15 cellular contexts compared by ENCODE assay signal in the genomic region with DNA sequence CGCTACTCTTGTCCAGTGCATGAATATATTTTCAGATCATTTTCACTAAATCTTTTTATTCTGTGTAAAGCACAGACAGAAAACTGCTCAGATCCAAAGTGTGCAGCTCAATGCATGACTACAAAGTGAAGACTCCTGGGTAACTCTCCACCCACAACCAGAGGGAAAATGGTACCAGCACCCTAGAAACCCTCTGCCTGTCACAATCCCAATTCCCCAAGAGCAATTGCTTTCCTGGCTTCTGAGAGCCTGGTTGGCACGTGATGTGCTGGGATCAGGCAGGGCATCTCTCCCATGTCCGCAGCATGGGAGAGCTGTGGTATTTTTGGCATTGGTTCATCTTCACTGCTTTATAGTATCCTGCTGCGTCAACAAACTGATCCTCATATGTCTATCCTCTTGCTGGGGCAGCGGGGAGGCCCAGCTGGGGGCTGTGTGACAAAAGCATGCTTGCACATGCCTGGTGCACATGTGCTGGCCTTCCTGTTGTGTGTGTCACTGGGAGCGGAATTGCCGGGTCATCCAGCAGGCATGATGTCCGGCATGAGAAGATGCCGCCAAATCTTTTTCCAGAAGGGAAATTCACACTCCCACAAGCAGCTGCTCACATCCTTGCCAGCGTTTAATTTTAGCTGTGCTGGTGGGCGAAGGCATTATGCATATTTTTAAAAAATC.
"Had no signal": no experiment of that assay in that cellular context is flagged by ENCODE, and none has a peak within 500 bp of the region (broad histone marks: within the 10 kb centered on the region; RNA-seq: fewer than 3 reads in every experiment).

No MANE protein-coding gene starts in this region.

- H3K9me3 Mint-ChIP-seq: activated CD4-positive, alpha-beta T cell treated with anti-CD3 and anti-CD28 coated beads, Interleukin-2, amount 10 ng/mL, durations not matched to agents 24 days and 14 days; activated naive CD8-positive, alpha-beta T cell treated with anti-CD3 and anti-CD28 coated beads for 36 hours; effector memory CD8-positive, alpha-beta T cell; memory B cell; stimulated activated memory B cell treated with anti-CD40 and anti-IgM and Interleukin-4, amounts not matched to agents 10 μg/mL and 1 μg/mL and 100 μg/mL, for 72 hours had no signal

- H3K27ac ChIP-seq: brain microvascular endothelial cell, epithelial cell of prostate, gastroesophageal sphincter, tibial artery had no signal

- H3K27me3 ChIP-seq: gastroesophageal sphincter had no signal

- H3K36me3 ChIP-seq: brain microvascular endothelial cell, gastroesophageal sphincter, tibial artery had no signal

- H3K27me3 Mint-ChIP-seq: activated CD4-positive, alpha-beta T cell treated with anti-CD3 and anti-CD28 coated beads, Interleukin-2, amount 10 ng/mL, durations not matched to agents 24 days and 14 days had no signal

- H3K4me3 Mint-ChIP-seq: activated CD4-positive, alpha-beta T cell treated with anti-CD3 and anti-CD28 coated beads, Interleukin-2, amount 10 ng/mL, durations not matched to agents 24 days and 14 days; activated CD8-positive, alpha-beta T cell treated with anti-CD3 and anti-CD28 coated beads, Interleukin-2, amount 10 ng/mL, durations not matched to agents 7 days and 5 days; activated naive CD8-positive, alpha-beta T cell treated with anti-CD3 and anti-CD28 coated beads for 36 hours; effector memory CD8-positive, alpha-beta T cell; memory B cell; stimulated activated memory B cell treated with anti-CD40 and anti-IgM and Interleukin-4, amounts not matched to agents 10 μg/mL and 1 μg/mL and 100 μg/mL, for 72 hours; WTC11 had no signal

- DNase-seq: activated CD4-positive, alpha-beta T cell treated with anti-CD3 and anti-CD28 coated beads, Interleukin-2, amount 10 ng/mL, durations not matched to agents 24 days and 14 days; activated CD8-positive, alpha-beta T cell treated with anti-CD3 and anti-CD28 coated beads, Interleukin-2, amount 10 ng/mL, durations not matched to agents 7 days and 5 days; activated naive CD8-positive, alpha-beta T cell treated with anti-CD3 and anti-CD28 coated beads for 36 hours; brain microvascular endothelial cell; dermis blood vessel endothelial cell; effector memory CD8-positive, alpha-beta T cell; left ventricle myocardium superior; stimulated activated CD4-positive, alpha-beta T cell treated with anti-CD3 and anti-CD28 coated beads, Interleukin-2, amount 100 ng/mL, for 48 hours; T-helper 2 cell; tibial artery had no signal

- H3K4me1 ChIP-seq: tibial artery had no signal

- H3K4me3 ChIP-seq: gastroesophageal sphincter, tibial artery had no signal

- H3K36me3 Mint-ChIP-seq: activated naive CD8-positive, alpha-beta T cell treated with anti-CD3 and anti-CD28 coated beads for 36 hours; memory B cell; stimulated activated memory B cell treated with anti-CD40 and anti-IgM and Interleukin-4, amounts not matched to agents 10 μg/mL and 1 μg/mL and 100 μg/mL, for 72 hours had no signal

- ATAC-seq: activated CD8-positive, alpha-beta T cell treated with anti-CD3 and anti-CD28 coated beads, Interleukin-2, amount 10 ng/mL, durations not matched to agents 7 days and 5 days; effector memory CD8-positive, alpha-beta T cell; gastroesophageal sphincter; left ventricle myocardium superior; stimulated activated memory B cell treated with anti-CD40 and anti-IgM and Interleukin-4, amounts not matched to agents 10 μg/mL and 1 μg/mL and 100 μg/mL, for 72 hours; WTC11 had no signal

- H3K27ac Mint-ChIP-seq: activated CD4-positive, alpha-beta T cell treated with anti-CD3 and anti-CD28 coated beads, Interleukin-2, amount 10 ng/mL, durations not matched to agents 24 days and 14 days; activated CD8-positive, alpha-beta T cell treated with anti-CD3 and anti-CD28 coated beads, Interleukin-2, amount 10 ng/mL, durations not matched to agents 7 days and 5 days; activated naive CD8-positive, alpha-beta T cell treated with anti-CD3 and anti-CD28 coated beads for 36 hours; effector memory CD8-positive, alpha-beta T cell; memory B cell; stimulated activated memory B cell treated with anti-CD40 and anti-IgM and Interleukin-4, amounts not matched to agents 10 μg/mL and 1 μg/mL and 100 μg/mL, for 72 hours; WTC11 had no signal

- H3K4me1 Mint-ChIP-seq: activated CD4-positive, alpha-beta T cell treated with anti-CD3 and anti-CD28 coated beads, Interleukin-2, amount 10 ng/mL, durations not matched to agents 24 days and 14 days; activated naive CD8-positive, alpha-beta T cell treated with anti-CD3 and anti-CD28 coated beads for 36 hours; memory B cell; stimulated activated memory B cell treated with anti-CD40 and anti-IgM and Interleukin-4, amounts not matched to agents 10 μg/mL and 1 μg/mL and 100 μg/mL, for 72 hours had no signal

- H3K9me3 ChIP-seq: gastroesophageal sphincter, tibial artery had no signal
